8 cellular contexts compared by ENCODE assay signal in genomic region chr12:1595026-1595561, GRCh38. TPM values are rescaled to one million over a fixed set of nuclear protein-coding genes. Genes with fewer than 3 reads are reported as not detected.
A peak's percentile ranks its signal among the peaks of the same experiment; 100 is the strongest.
DNase-seq lines count a peak whose midpoint lies in the region; TF ChIP-seq lines count a peak whose summit lies in the region.

No MANE protein-coding gene starts in this region.

- DNase-seq in T-helper 1 cell (no peak), WERI-Rb-1 (no peak), foreskin fibroblast (peak in 1 of 2 donors; percentile 66), prostate gland (ENCODE audit: low spot score) (peak; percentile 40), SIG-M5 (lab: John Stamatoyannopoulos, UW) (no peak), SKM-1 treated with dmso at 0.1 percent for 144 hours (lab: John Stamatoyannopoulos, UW; ENCODE audit: unreplicated experiment) (no peak), COLO829 (ENCODE audit: low spot score) (no peak)

- intact Hi-C loops in prostate gland (cut with DNase I): loop anchor here (10.0 kb wide), 2 partner anchors 950 to 1020 kb away; no protein-coding TSS in a partner anchor

- 11% methylated on average over 19 of the region's 19 CpGs for WGBS in prostate gland

- H3K27me3 ChIP-seq in WERI-Rb-1 (ENCODE audit: insufficient read depth, low read depth, severe bottlenecking) (no peaks in the 10 kb centered on the region), prostate gland (replicated peaks; ENCODE audit: insufficient read depth) (no peaks in the 10 kb centered on the region)

- H3K9me3 ChIP-seq in WERI-Rb-1 (ENCODE audit: severe bottlenecking): no peaks in the 10 kb centered on the region
- H3K9me3 ChIP-seq in prostate gland: no peaks in the 10 kb centered on the region

- H3K4me3 Mint-ChIP-seq in T-helper 1 cell treated with Interleukin-12 subunit alpha and Interleukin-12 subunit beta and Interleukin-4 antibody, amounts not matched to agents 30 μg/mL and 1 μg/mL, for 36 hours: peak overlapping the region; percentile 95

- no peak for TF ChIP-seq POLR2A in prostate gland (IDR thresholded peaks at IDR 0.05)

- peaks cover 19% of the 10 kb centered on the region for H3K36me3 Mint-ChIP-seq in T-helper 1 cell treated with Interleukin-12 subunit alpha and Interleukin-12 subunit beta and Interleukin-4 antibody, amounts not matched to agents 30 μg/mL and 1 μg/mL, for 36 hours (ENCODE audit: low read depth)

- no peaks in the 10 kb centered on the region for H3K27me3 Mint-ChIP-seq in T-helper 1 cell treated with Interleukin-12 subunit alpha and Interleukin-12 subunit beta and Interleukin-4 antibody, amounts not matched to agents 30 μg/mL and 1 μg/mL, for 36 hours (ENCODE audit: low read depth)

- peaks cover 9% of the 10 kb centered on the region for H3K36me3 ChIP-seq in WERI-Rb-1
- H3K36me3 ChIP-seq in prostate gland: no peaks in the 10 kb centered on the region

- H3K4me1 ChIP-seq in prostate gland (replicated peaks): peaks cover 12% of the 10 kb centered on the region

- TF ChIP-seq CTCF in WERI-Rb-1 (IDR thresholded peaks at IDR 0.05; ENCODE audit: low read depth, low read length) (no peak), foreskin fibroblast (IDR thresholded peaks at IDR 0.05; ENCODE audit: low read depth, low read length) (no peak), prostate gland (IDR thresholded peaks at IDR 0.05) (no peak)

- H3K9me3 Mint-ChIP-seq in T-helper 1 cell treated with Interleukin-12 subunit alpha and Interleukin-12 subunit beta and Interleukin-4 antibody, amounts not matched to agents 30 μg/mL and 1 μg/mL, for 36 hours: no peaks in the 10 kb centered on the region

- peak overlapping the region; percentile 89 for H3K27ac Mint-ChIP-seq in T-helper 1 cell treated with Interleukin-12 subunit alpha and Interleukin-12 subunit beta and Interleukin-4 antibody, amounts not matched to agents 30 μg/mL and 1 μg/mL, for 36 hours

- H3K27ac ChIP-seq in WERI-Rb-1: peak overlapping the region; percentile 82
- H3K27ac ChIP-seq in prostate gland: peak overlapping the region; percentile 96 to 97

- H3K4me3 ChIP-seq in WERI-Rb-1 (ENCODE audit: low read depth, low read length) (peak overlapping the region; percentile 60), foreskin fibroblast (ENCODE audit: low read depth in 1 of 2, low read length in 2 of 2) (peak overlapping the region; percentile 41 to 81), prostate gland (peak overlapping the region; percentile 73 to 75)

- peaks cover 35% of the 10 kb centered on the region for H3K4me1 Mint-ChIP-seq in T-helper 1 cell treated with Interleukin-12 subunit alpha and Interleukin-12 subunit beta and Interleukin-4 antibody, amounts not matched to agents 30 μg/mL and 1 μg/mL, for 36 hours (ENCODE audit: low read depth)

RNA-seq across cellular contexts. Expression of gene FBXL14, which starts 0.7 kb away (rescaled TPM):
- 10 to 100 TPM; 21.3 to 28.7 TPM for total RNA-seq in prostate gland

RNA-seq across cellular contexts. Expression of gene WNT5B, which starts 33.9 kb away (rescaled TPM):
- 10 to 100 TPM; 34.6 to 65.4 TPM for total RNA-seq in prostate gland
